1 cellular context compared by ENCODE assay signal in the genomic region with DNA sequence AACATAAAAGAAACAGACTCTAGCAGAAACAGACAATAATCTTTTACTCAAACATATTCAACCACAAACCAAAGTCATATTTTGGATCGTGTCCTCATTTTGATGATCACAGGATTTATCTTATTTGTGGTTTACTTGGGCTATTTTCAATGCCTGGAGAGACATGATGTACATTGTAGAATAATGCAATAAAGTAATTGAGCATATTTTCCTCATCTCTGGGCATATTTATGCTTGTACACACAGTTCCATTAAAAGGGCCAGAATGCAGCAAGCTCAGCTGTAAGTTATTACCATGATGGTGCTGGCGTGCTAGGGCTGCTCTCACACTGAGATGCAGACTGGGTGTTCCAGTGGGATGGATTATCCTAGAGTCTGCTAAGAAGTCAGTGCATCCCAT.
TF ChIP-seq lines count a peak whose summit lies in the region.

No MANE protein-coding gene starts in this region.

TF ChIP-seq in GM23338, 12 proteins besides CTCF, POLR2A, EP300 and RAD21 (continued from another document):
- TF ChIP-seq, protein P1, sequence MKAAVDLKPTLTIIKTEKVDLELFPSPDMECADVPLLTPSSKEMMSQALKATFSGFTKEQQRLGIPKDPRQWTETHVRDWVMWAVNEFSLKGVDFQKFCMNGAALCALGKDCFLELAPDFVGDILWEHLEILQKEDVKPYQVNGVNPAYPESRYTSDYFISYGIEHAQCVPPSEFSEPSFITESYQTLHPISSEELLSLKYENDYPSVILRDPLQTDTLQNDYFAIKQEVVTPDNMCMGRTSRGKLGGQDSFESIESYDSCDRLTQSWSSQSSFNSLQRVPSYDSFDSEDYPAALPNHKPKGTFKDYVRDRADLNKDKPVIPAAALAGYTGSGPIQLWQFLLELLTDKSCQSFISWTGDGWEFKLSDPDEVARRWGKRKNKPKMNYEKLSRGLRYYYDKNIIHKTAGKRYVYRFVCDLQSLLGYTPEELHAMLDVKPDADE (IDR thresholded peaks at IDR 0.05), result no peak
- no peak for TF ChIP-seq JUNB (IDR thresholded peaks at IDR 0.05; ENCODE audit: unreplicated experiment)
- TF ChIP-seq ZNF114 (CRISPR knock-in tag; IDR thresholded peaks at IDR 0.05), result no peak
- TF ChIP-seq CREB1 (CRISPR knock-in tag; IDR thresholded peaks at IDR 0.05; ENCODE audit: low read depth), result no peak
- TF ChIP-seq NANOG (IDR thresholded peaks at IDR 0.05; ENCODE audit: borderline replicate concordance), result no peak
- TF ChIP-seq POLR2AphosphoS5 (IDR thresholded peaks at IDR 0.05; ENCODE audit: low read depth), result no peak
- TF ChIP-seq, protein P2, sequence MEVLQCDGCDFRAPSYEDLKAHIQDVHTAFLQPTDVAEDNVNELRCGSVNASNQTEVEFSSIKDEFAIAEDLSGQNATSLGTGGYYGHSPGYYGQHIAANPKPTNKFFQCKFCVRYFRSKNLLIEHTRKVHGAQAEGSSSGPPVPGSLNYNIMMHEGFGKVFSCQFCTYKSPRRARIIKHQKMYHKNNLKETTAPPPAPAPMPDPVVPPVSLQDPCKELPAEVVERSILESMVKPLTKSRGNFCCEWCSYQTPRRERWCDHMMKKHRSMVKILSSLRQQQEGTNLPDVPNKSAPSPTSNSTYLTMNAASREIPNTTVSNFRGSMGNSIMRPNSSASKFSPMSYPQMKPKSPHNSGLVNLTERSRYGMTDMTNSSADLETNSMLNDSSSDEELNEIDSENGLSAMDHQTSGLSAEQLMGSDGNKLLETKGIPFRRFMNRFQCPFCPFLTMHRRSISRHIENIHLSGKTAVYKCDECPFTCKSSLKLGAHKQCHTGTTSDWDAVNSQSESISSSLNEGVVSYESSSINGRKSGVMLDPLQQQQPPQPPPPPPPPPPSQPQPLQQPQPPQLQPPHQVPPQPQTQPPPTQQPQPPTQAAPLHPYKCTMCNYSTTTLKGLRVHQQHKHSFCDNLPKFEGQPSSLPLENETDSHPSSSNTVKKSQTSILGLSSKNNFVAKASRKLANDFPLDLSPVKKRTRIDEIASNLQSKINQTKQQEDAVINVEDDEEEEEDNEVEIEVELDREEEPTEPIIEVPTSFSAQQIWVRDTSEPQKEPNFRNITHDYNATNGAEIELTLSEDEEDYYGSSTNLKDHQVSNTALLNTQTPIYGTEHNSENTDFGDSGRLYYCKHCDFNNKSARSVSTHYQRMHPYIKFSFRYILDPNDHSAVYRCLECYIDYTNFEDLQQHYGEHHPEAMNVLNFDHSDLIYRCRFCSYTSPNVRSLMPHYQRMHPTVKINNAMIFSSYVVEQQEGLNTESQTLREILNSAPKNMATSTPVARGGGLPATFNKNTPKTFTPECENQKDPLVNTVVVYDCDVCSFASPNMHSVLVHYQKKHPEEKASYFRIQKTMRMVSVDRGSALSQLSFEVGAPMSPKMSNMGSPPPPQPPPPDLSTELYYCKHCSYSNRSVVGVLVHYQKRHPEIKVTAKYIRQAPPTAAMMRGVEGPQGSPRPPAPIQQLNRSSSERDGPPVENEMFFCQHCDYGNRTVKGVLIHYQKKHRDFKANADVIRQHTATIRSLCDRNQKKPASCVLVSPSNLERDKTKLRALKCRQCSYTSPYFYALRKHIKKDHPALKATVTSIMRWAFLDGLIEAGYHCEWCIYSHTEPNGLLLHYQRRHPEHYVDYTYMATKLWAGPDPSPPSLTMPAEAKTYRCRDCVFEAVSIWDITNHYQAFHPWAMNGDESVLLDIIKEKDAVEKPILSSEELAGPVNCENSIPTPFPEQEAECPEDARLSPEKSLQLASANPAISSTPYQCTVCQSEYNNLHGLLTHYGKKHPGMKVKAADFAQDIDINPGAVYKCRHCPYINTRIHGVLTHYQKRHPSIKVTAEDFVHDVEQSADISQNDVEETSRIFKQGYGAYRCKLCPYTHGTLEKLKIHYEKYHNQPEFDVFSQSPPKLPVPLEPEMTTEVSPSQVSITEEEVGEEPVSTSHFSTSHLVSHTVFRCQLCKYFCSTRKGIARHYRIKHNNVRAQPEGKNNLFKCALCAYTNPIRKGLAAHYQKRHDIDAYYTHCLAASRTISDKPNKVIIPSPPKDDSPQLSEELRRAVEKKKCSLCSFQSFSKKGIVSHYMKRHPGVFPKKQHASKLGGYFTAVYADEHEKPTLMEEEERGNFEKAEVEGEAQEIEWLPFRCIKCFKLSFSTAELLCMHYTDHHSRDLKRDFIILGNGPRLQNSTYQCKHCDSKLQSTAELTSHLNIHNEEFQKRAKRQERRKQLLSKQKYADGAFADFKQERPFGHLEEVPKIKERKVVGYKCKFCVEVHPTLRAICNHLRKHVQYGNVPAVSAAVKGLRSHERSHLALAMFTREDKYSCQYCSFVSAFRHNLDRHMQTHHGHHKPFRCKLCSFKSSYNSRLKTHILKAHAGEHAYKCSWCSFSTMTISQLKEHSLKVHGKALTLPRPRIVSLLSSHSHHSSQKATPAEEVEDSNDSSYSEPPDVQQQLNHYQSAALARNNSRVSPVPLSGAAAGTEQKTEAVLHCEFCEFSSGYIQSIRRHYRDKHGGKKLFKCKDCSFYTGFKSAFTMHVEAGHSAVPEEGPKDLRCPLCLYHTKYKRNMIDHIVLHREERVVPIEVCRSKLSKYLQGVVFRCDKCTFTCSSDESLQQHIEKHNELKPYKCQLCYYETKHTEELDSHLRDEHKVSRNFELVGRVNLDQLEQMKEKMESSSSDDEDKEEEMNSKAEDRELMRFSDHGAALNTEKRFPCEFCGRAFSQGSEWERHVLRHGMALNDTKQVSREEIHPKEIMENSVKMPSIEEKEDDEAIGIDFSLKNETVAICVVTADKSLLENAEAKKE (CRISPR knock-in tag; IDR thresholded peaks at IDR 0.05), result no peak
- TF ChIP-seq EZH2phosphoT487 (IDR thresholded peaks at IDR 0.05; ENCODE audit: unreplicated experiment), result no peak
- no peak for TF ChIP-seq STAT1 (IDR thresholded peaks at IDR 0.05; ENCODE audit: unreplicated experiment)
- no peak for TF ChIP-seq ZNF331 (CRISPR knock-in tag; IDR thresholded peaks at IDR 0.05; ENCODE audit: low read depth)
- TF ChIP-seq EZH2 (IDR thresholded peaks at IDR 0.05; ENCODE audit: low read depth, unreplicated experiment), result no peak
